ENCODE assay signal across 20 cellular contexts in genomic region chr13:53311561-53311960, GRCh38.
"Had no signal": no experiment of that assay in that cellular context is flagged by ENCODE, and none has a peak within 500 bp of the region (broad histone marks: within the 10 kb centered on the region; RNA-seq: fewer than 3 reads in every experiment).

No MANE protein-coding gene starts in this region.

- H3K27ac Mint-ChIP-seq: activated CD4-positive, alpha-beta T cell treated with anti-CD3 and anti-CD28 coated beads, Interleukin-2, amount 10 ng/mL, durations not matched to agents 24 days and 14 days; activated CD8-positive, alpha-beta T cell treated with anti-CD3 and anti-CD28 coated beads, Interleukin-2, amount 10 ng/mL, durations not matched to agents 7 days and 5 days; T-helper 2 cell treated with Interferon-gamma antibody and Interleukin-4, amounts not matched to agents 5 μg/mL and 100 μg/mL, for 36 hours had no signal

- H3K27me3 ChIP-seq: colonic mucosa, left lung, ovary, right lobe of liver, stomach, upper lobe of left lung had no signal

- ATAC-seq: activated CD8-positive, alpha-beta T cell treated with anti-CD3 and anti-CD28 coated beads, Interleukin-2, amount 10 ng/mL, durations not matched to agents 7 days and 5 days; left lung; right lobe of liver had no signal

- H3K9me3 Mint-ChIP-seq: activated CD4-positive, alpha-beta T cell treated with anti-CD3 and anti-CD28 coated beads, Interleukin-2, amount 10 ng/mL, durations not matched to agents 24 days and 14 days; central memory CD8-positive, alpha-beta T cell had no signal

- H3K4me1 Mint-ChIP-seq: activated CD4-positive, alpha-beta T cell treated with anti-CD3 and anti-CD28 coated beads, Interleukin-2, amount 10 ng/mL, durations not matched to agents 24 days and 14 days; central memory CD8-positive, alpha-beta T cell had no signal

- DNase-seq: activated CD4-positive, alpha-beta T cell treated with anti-CD3 and anti-CD28 coated beads, Interleukin-2, amount 10 ng/mL, durations not matched to agents 24 days and 14 days; activated CD4-positive, CD25-positive, alpha-beta regulatory T cell; activated CD8-positive, alpha-beta memory T cell treated with anti-CD3 and anti-CD28 coated beads, Interleukin-2, amount 50 U/mL, for 4 hours; activated CD8-positive, alpha-beta T cell treated with anti-CD3 and anti-CD28 coated beads, Interleukin-2, amount 10 ng/mL, durations not matched to agents 7 days and 5 days; activated effector memory CD4-positive, alpha-beta T cell treated with anti-CD3 and anti-CD28 coated beads, Interleukin-2, amount 50 U/mL, for 16 hours; activated naive CD4-positive, alpha-beta T cell treated with anti-CD3 and anti-CD28 coated beads, Interleukin-2, amount 50 U/mL, for 16 hours; activated T-cell treated with anti-CD3 and anti-CD28 coated beads, Interleukin-2, amount 50 U/mL, for 48 hours; aorta; colonic mucosa; erythroblast; head of caudate nucleus; left lung; ovary; right lobe of liver; small intestine; stimulated activated CD4-positive, alpha-beta T cell treated with anti-CD3 and anti-CD28 coated beads, Interleukin-4, amount 100 ng/mL, for 1 hour; stomach; upper lobe of left lung had no signal

- H3K4me3 Mint-ChIP-seq: activated CD4-positive, alpha-beta T cell treated with anti-CD3 and anti-CD28 coated beads, Interleukin-2, amount 10 ng/mL, durations not matched to agents 24 days and 14 days; activated CD8-positive, alpha-beta T cell treated with anti-CD3 and anti-CD28 coated beads, Interleukin-2, amount 10 ng/mL, durations not matched to agents 7 days and 5 days; central memory CD8-positive, alpha-beta T cell; T-helper 2 cell treated with Interferon-gamma antibody and Interleukin-4, amounts not matched to agents 5 μg/mL and 100 μg/mL, for 36 hours had no signal

- H3K4me3 ChIP-seq: colonic mucosa, left lung, ovary, right lobe of liver, stomach, upper lobe of left lung had no signal

- H3K36me3 ChIP-seq: colonic mucosa, left lung, ovary, right lobe of liver, stomach, upper lobe of left lung had no signal

- H3K27me3 Mint-ChIP-seq: activated CD4-positive, alpha-beta T cell treated with anti-CD3 and anti-CD28 coated beads, Interleukin-2, amount 10 ng/mL, durations not matched to agents 24 days and 14 days; central memory CD8-positive, alpha-beta T cell had no signal

- H3K9me3 ChIP-seq: colonic mucosa, left lung, ovary, right lobe of liver, stomach, upper lobe of left lung had no signal

- H3K27ac ChIP-seq: colonic mucosa, left lung, ovary, right lobe of liver, stomach, upper lobe of left lung had no signal
